Comparison of ENCODE assay signal across 9 cellular contexts in the genomic region with DNA sequence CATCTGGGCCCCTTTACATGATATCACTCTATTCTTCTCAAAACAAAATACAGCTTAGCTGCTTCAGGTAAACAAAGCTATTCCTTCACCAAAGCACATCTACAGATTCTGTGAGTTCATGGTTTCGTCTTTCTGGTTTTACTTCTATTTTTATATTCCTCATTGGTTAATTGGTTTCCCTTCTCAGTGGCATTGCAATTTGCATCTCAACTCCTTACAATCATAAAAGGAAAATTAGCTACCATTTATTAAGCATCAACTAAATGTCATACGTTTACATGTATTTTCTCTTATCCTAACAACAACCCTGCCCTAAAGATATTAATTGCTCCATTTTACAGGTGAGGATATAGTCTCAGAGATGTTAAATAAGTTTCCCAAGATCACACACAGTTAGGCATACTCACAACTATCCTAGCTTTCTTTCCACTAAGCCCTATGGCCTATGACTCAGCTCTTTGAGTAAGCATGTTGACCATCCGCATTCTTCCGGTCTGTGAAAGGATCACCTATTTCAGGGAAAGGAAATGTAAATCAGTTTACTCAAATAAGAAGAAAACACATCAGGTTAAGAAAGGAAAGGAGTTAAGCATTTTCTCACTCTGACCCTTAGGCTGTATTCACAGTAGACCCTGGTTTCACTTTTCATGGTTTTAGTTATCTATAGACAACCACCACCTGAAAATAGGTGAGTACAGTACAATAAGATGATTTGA.
A peak's percentile ranks its signal among the peaks of the same experiment; 100 is the strongest.
DNase-seq lines count a peak whose midpoint lies in the region; ATAC-seq and TF ChIP-seq lines count a peak whose summit lies in the region.
"Had no signal": no experiment of that assay in that cellular context is flagged by ENCODE, and none has a peak within 500 bp of the region (broad histone marks: within the 10 kb centered on the region; RNA-seq: fewer than 3 reads in every experiment).

No MANE protein-coding gene starts in this region.

- no peaks in the 10 kb centered on the region for H3K4me1 ChIP-seq in CD8-positive, alpha-beta T cell (ENCODE audit: insufficient read depth, low read length)

- H3K36me3 ChIP-seq in H7 (replicated peaks; ENCODE audit: control insufficient read depth, insufficient read depth, low read length): no peaks in the 10 kb centered on the region
- no peaks in the 10 kb centered on the region for H3K36me3 ChIP-seq in CD8-positive, alpha-beta T cell (ENCODE audit: insufficient read depth, low read length)

- no peaks in the 10 kb centered on the region for H3K27me3 Mint-ChIP-seq in CD8-positive, alpha-beta T cell (ENCODE audit: low read depth)

- CTCF ChIA-PET in CD8-positive, alpha-beta T cell (lab: Charles Lee): interaction anchor here (1.0 to 1.2 kb wide), 3 partner anchors 46 to 530 kb away, joined by 3 to 4 read pairs (median 3); no protein-coding TSS in a partner anchor

- peaks cover 3% of the 10 kb centered on the region for H3K4me1 Mint-ChIP-seq in CD8-positive, alpha-beta T cell (ENCODE audit: low read depth)

- no peaks in the 10 kb centered on the region for H3K9me3 Mint-ChIP-seq in CD8-positive, alpha-beta T cell

- TF ChIP-seq CTCF in epithelial cell of esophagus (IDR thresholded peaks at IDR 0.05; ENCODE audit: insufficient read depth, low read depth, low read length, missing control alignments): no peak
- TF ChIP-seq CTCF in CD8-positive, alpha-beta T cell (IDR thresholded peaks at IDR 0.05): no peak

- H3K4me3 Mint-ChIP-seq in CD8-positive, alpha-beta T cell: no peak overlapping the region

- no peak overlapping the region for H3K27ac ChIP-seq in CD8-positive, alpha-beta T cell (ENCODE audit: low read depth, low read length)

- intact Hi-C loops in CD8-positive, alpha-beta T cell (cut with DNase I, micrococcal nuclease): loop anchor here (10.0 kb wide), 1 partner anchor 118 kb away; no protein-coding TSS in a partner anchor

- POLR2A ChIA-PET in CD8-positive, alpha-beta T cell (lab: Charles Lee): no interaction called here

- no peak overlapping the region for H3K27ac Mint-ChIP-seq in CD8-positive, alpha-beta T cell

- H3K27me3 ChIP-seq in H7 (ENCODE audit: control insufficient read depth, insufficient read depth, low read length): no peaks in the 10 kb centered on the region
- H3K27me3 ChIP-seq in CD8-positive, alpha-beta T cell (ENCODE audit: insufficient read depth, low read length): no peaks in the 10 kb centered on the region

- no peaks in the 10 kb centered on the region for H3K9me3 ChIP-seq in CD8-positive, alpha-beta T cell (ENCODE audit: low read length)

- peak; percentile 32 for DNase-seq in Daoy (ENCODE audit: low read depth)
- peak; percentile 76 for DNase-seq in epithelial cell of esophagus (ENCODE audit: low read depth)
- no peak for DNase-seq in stimulated activated naive CD4-positive, alpha-beta T cell (lab: John Stamatoyannopoulos, UW)
- no peak for DNase-seq in H7
- no peak for DNase-seq in T-helper 2 cell
- no peak for DNase-seq in CD8-positive, alpha-beta T cell
- DNase-seq: NCI-H526 had no signal

- no peaks in the 10 kb centered on the region for H3K36me3 Mint-ChIP-seq in CD8-positive, alpha-beta T cell

- H3K4me3 ChIP-seq in epithelial cell of esophagus (ENCODE audit: low read length): no peak overlapping the region
- no peak overlapping the region for H3K4me3 ChIP-seq in H7 (ENCODE audit: insufficient read depth, low read depth, low read length)
- no peak overlapping the region for H3K4me3 ChIP-seq in CD8-positive, alpha-beta T cell (ENCODE audit: low read depth, low read length)

- ATAC-seq in GM21515 (IDR thresholded peaks at IDR 0.05; ENCODE audit: unreplicated experiment) (peak; percentile 90), HG03442 (IDR thresholded peaks at IDR 0.05; ENCODE audit: unreplicated experiment) (peak; percentile 91)
- no peak for ATAC-seq in CD8-positive, alpha-beta T cell

Comparison
In these comparisons a context has a peak if more than half of its experiments do, and no peak if none do; other contexts are left out.
1. DNase-seq: peak in Daoy (single experiment) and epithelial cell of esophagus (single experiment); none in stimulated activated naive CD4-positive, alpha-beta T cell (0 of 6), H7 (single experiment), T-helper 2 cell (0 of 5) and CD8-positive, alpha-beta T cell (0 of 7).